In genomic region chr13:32997399-32997798, GRCh38 we compare ENCODE assay signal across 40 cellular contexts. TPM values are rescaled to one million over a fixed set of nuclear protein-coding genes. Genes with fewer than 3 reads are reported as not detected.
"Had no signal": no experiment of that assay in that cellular context is flagged by ENCODE, and none has a peak within 500 bp of the region (broad histone marks: within the 10 kb centered on the region; RNA-seq: fewer than 3 reads in every experiment).

No MANE protein-coding gene starts in this region.

- FAIRE-seq: astrocyte, bronchial epithelial cell had no signal

- H3K27me3 Mint-ChIP-seq: activated naive CD4-positive, alpha-beta T cell treated with anti-CD3 and anti-CD28 coated beads, Interleukin-2, amount 50 U/mL, for 24 hours; activated naive CD8-positive, alpha-beta T cell treated with anti-CD3 and anti-CD28 coated beads, Interleukin-2, amount 10 ng/mL, durations not matched to agents 7 days and 5 days; brain; central memory CD8-positive, alpha-beta T cell had no signal

- H3K27ac Mint-ChIP-seq: activated naive CD4-positive, alpha-beta T cell treated with anti-CD3 and anti-CD28 coated beads for 36 hours; activated naive CD4-positive, alpha-beta T cell treated with anti-CD3 and anti-CD28 coated beads, Interleukin-2, amount 10 ng/mL, durations not matched to agents 7 days and 5 days; activated naive CD4-positive, alpha-beta T cell treated with anti-CD3 and anti-CD28 coated beads, Interleukin-2, amount 50 U/mL, for 24 hours; activated naive CD4-positive, alpha-beta T cell treated with anti-CD3 and anti-CD28 coated beads, Interleukin-2, amount 50 U/mL, for 72 hours; activated naive CD8-positive, alpha-beta T cell; activated naive CD8-positive, alpha-beta T cell treated with anti-CD3 and anti-CD28 coated beads for 36 hours; activated naive CD8-positive, alpha-beta T cell treated with anti-CD3 and anti-CD28 coated beads, Interleukin-2, amount 10 ng/mL, durations not matched to agents 7 days and 5 days; activated naive CD8-positive, alpha-beta T cell treated with anti-CD3 and anti-CD28 coated beads, Interleukin-2, amount 50 U/mL, for 24 hours; activated T-cell treated with anti-CD3 and anti-CD28 coated beads, Interleukin-2, amount 50 U/mL, for 24 hours; activated T-cell treated with anti-CD3 and anti-CD28 coated beads, Interleukin-2, amount 50 U/mL, for 72 hours; activated T-helper 1 cell treated with anti-CD3 and anti-CD28 coated beads, Interleukin-12 subunit alpha, Interleukin-12 subunit beta, Interleukin-2, Interleukin-4 antibody, amounts not matched to agents 30 ng/mL and 10 ng/mL and 1 ng/mL, durations not matched to agents 14 hours and 24 hours and 36 hours; activated T-helper 17 cell treated with anti-CD3 and anti-CD28 coated beads, Interleukin-2, amount 50 U/mL, for 72 hours; activated T-helper 2 cell treated with anti-CD3 and anti-CD28 coated beads, Interferon-gamma antibody, Interleukin-2, Interleukin-4, amounts not matched to agents 10 μg/mL and 5 μg/mL and 100 μg/mL, durations not matched to agents 14 hours and 24 hours and 36 hours; brain had no signal

- H3K36me3 ChIP-seq: adrenal gland, ascending aorta, brain microvascular endothelial cell, breast epithelium, cardiac muscle cell had no signal

- H3K9me3 Mint-ChIP-seq: activated naive CD4-positive, alpha-beta T cell treated with anti-CD3 and anti-CD28 coated beads for 36 hours; activated naive CD4-positive, alpha-beta T cell treated with anti-CD3 and anti-CD28 coated beads, Interleukin-2, amount 10 ng/mL, durations not matched to agents 7 days and 5 days; activated naive CD4-positive, alpha-beta T cell treated with anti-CD3 and anti-CD28 coated beads, Interleukin-2, amount 50 U/mL, for 24 hours; activated naive CD4-positive, alpha-beta T cell treated with anti-CD3 and anti-CD28 coated beads, Interleukin-2, amount 50 U/mL, for 72 hours; activated naive CD8-positive, alpha-beta T cell treated with anti-CD3 and anti-CD28 coated beads for 36 hours; activated naive CD8-positive, alpha-beta T cell treated with anti-CD3 and anti-CD28 coated beads, Interleukin-2, amount 10 ng/mL, durations not matched to agents 7 days and 5 days; activated naive CD8-positive, alpha-beta T cell treated with anti-CD3 and anti-CD28 coated beads, Interleukin-2, amount 50 U/mL, for 24 hours; activated T-cell treated with anti-CD3 and anti-CD28 coated beads, Interleukin-2, amount 50 U/mL, for 24 hours; activated T-cell treated with anti-CD3 and anti-CD28 coated beads, Interleukin-2, amount 50 U/mL, for 4 hours; activated T-cell treated with anti-CD3 and anti-CD28 coated beads, Interleukin-2, amount 50 U/mL, for 72 hours; activated T-helper 1 cell treated with anti-CD3 and anti-CD28 coated beads, Interleukin-12 subunit alpha, Interleukin-12 subunit beta, Interleukin-2, Interleukin-4 antibody, amounts not matched to agents 30 ng/mL and 10 ng/mL and 1 ng/mL, durations not matched to agents 14 hours and 24 hours and 36 hours; activated T-helper 17 cell treated with anti-CD3 and anti-CD28 coated beads, Interleukin-2, amount 50 U/mL, for 72 hours; activated T-helper 2 cell treated with anti-CD3 and anti-CD28 coated beads, Interferon-gamma antibody, Interleukin-2, Interleukin-4, amounts not matched to agents 10 μg/mL and 5 μg/mL and 100 μg/mL, durations not matched to agents 14 hours and 24 hours and 36 hours; central memory CD8-positive, alpha-beta T cell had no signal

- H3K27ac ChIP-seq: adrenal gland, ascending aorta, body of pancreas, brain microvascular endothelial cell, breast epithelium, cardiac muscle cell had no signal

- H3K36me3 Mint-ChIP-seq: activated naive CD4-positive, alpha-beta T cell treated with anti-CD3 and anti-CD28 coated beads, Interleukin-2, amount 10 ng/mL, durations not matched to agents 7 days and 5 days; activated naive CD4-positive, alpha-beta T cell treated with anti-CD3 and anti-CD28 coated beads, Interleukin-2, amount 50 U/mL, for 24 hours; activated naive CD4-positive, alpha-beta T cell treated with anti-CD3 and anti-CD28 coated beads, Interleukin-2, amount 50 U/mL, for 72 hours; activated naive CD8-positive, alpha-beta T cell; activated naive CD8-positive, alpha-beta T cell treated with anti-CD3 and anti-CD28 coated beads for 36 hours; activated naive CD8-positive, alpha-beta T cell treated with anti-CD3 and anti-CD28 coated beads, Interleukin-2, amount 10 ng/mL, durations not matched to agents 7 days and 5 days; brain had no signal

- H3K4me1 ChIP-seq: adrenal gland, ascending aorta, body of pancreas, breast epithelium had no signal

- H3K4me3 ChIP-seq: adrenal gland, ascending aorta, body of pancreas, breast epithelium, cardiac muscle cell had no signal

- H3K4me3 Mint-ChIP-seq: activated naive CD4-positive, alpha-beta T cell treated with anti-CD3 and anti-CD28 coated beads for 36 hours; activated naive CD4-positive, alpha-beta T cell treated with anti-CD3 and anti-CD28 coated beads, Interleukin-2, amount 10 ng/mL, durations not matched to agents 7 days and 5 days; activated naive CD4-positive, alpha-beta T cell treated with anti-CD3 and anti-CD28 coated beads, Interleukin-2, amount 50 U/mL, for 24 hours; activated naive CD8-positive, alpha-beta T cell; activated naive CD8-positive, alpha-beta T cell treated with anti-CD3 and anti-CD28 coated beads for 36 hours; activated naive CD8-positive, alpha-beta T cell treated with anti-CD3 and anti-CD28 coated beads, Interleukin-2, amount 10 ng/mL, durations not matched to agents 7 days and 5 days; activated naive CD8-positive, alpha-beta T cell treated with anti-CD3 and anti-CD28 coated beads, Interleukin-2, amount 50 U/mL, for 24 hours; activated T-cell treated with anti-CD3 and anti-CD28 coated beads, Interleukin-2, amount 50 U/mL, for 24 hours; activated T-cell treated with anti-CD3 and anti-CD28 coated beads, Interleukin-2, amount 50 U/mL, for 4 hours; activated T-cell treated with anti-CD3 and anti-CD28 coated beads, Interleukin-2, amount 50 U/mL, for 72 hours; activated T-helper 1 cell treated with anti-CD3 and anti-CD28 coated beads, Interleukin-12 subunit alpha, Interleukin-12 subunit beta, Interleukin-2, Interleukin-4 antibody, amounts not matched to agents 30 ng/mL and 10 ng/mL and 1 ng/mL, durations not matched to agents 14 hours and 24 hours and 36 hours; activated T-helper 17 cell treated with anti-CD3 and anti-CD28 coated beads, Interleukin-2, amount 50 U/mL, for 72 hours; brain; central memory CD8-positive, alpha-beta T cell had no signal

- H3K4me1 Mint-ChIP-seq: activated naive CD4-positive, alpha-beta T cell treated with anti-CD3 and anti-CD28 coated beads, Interleukin-2, amount 10 ng/mL, durations not matched to agents 7 days and 5 days; activated naive CD4-positive, alpha-beta T cell treated with anti-CD3 and anti-CD28 coated beads, Interleukin-2, amount 50 U/mL, for 24 hours; activated naive CD8-positive, alpha-beta T cell treated with anti-CD3 and anti-CD28 coated beads for 36 hours; activated naive CD8-positive, alpha-beta T cell treated with anti-CD3 and anti-CD28 coated beads, Interleukin-2, amount 10 ng/mL, durations not matched to agents 7 days and 5 days; activated naive CD8-positive, alpha-beta T cell treated with anti-CD3 and anti-CD28 coated beads, Interleukin-2, amount 50 U/mL, for 24 hours; activated T-helper 17 cell treated with anti-CD3 and anti-CD28 coated beads, Interleukin-2, amount 50 U/mL, for 72 hours; brain; central memory CD8-positive, alpha-beta T cell had no signal

- ATAC-seq: activated naive CD8-positive, alpha-beta T cell treated with anti-CD3 and anti-CD28 coated beads, Interleukin-2, amount 50 U/mL, for 24 hours; activated T-cell treated with anti-CD3 and anti-CD28 coated beads, Interleukin-2, amount 50 U/mL, for 4 hours; activated T-helper 17 cell treated with anti-CD3 and anti-CD28 coated beads, Interleukin-2, amount 50 U/mL, for 72 hours; body of pancreas had no signal

- DNase-seq: activated effector memory CD4-positive, alpha-beta T cell treated with anti-CD3 and anti-CD28 coated beads, Interleukin-2, amount 50 U/mL, for 16 hours; activated effector memory CD4-positive, alpha-beta T cell treated with Interleukin-2 at 50 U/mL for 16 hours; activated gamma-delta T cell; activated gamma-delta T cell treated with Interleukin-2 at 50 U/mL for 16 hours; activated naive CD4-positive, alpha-beta T cell; activated naive CD4-positive, alpha-beta T cell treated with anti-CD3 and anti-CD28 coated beads for 36 hours; activated naive CD4-positive, alpha-beta T cell treated with anti-CD3 and anti-CD28 coated beads, Interleukin-2, amount 10 ng/mL, durations not matched to agents 7 days and 5 days; activated naive CD4-positive, alpha-beta T cell treated with anti-CD3 and anti-CD28 coated beads, Interleukin-2, amount 50 U/mL, for 16 hours; activated naive CD4-positive, alpha-beta T cell treated with Interleukin-2 at 50 U/mL for 16 hours; activated naive CD8-positive, alpha-beta T cell treated with anti-CD3 and anti-CD28 coated beads for 36 hours; activated naive CD8-positive, alpha-beta T cell treated with anti-CD3 and anti-CD28 coated beads, Interleukin-2, amount 10 ng/mL, durations not matched to agents 7 days and 5 days; activated naive CD8-positive, alpha-beta T cell treated with anti-CD3 and anti-CD28 coated beads, Interleukin-2, amount 50 U/mL, for 24 hours; activated T-cell treated with anti-CD3 and anti-CD28 coated beads, Interleukin-2, amount 50 U/mL, for 1 hour; activated T-cell treated with anti-CD3 and anti-CD28 coated beads, Interleukin-2, amount 50 U/mL, for 24 hours; activated T-cell treated with anti-CD3 and anti-CD28 coated beads, Interleukin-2, amount 50 U/mL, for 4 hours; activated T-cell treated with anti-CD3 and anti-CD28 coated beads, Interleukin-2, amount 50 U/mL, for 48 hours; activated T-cell treated with anti-CD3 and anti-CD28 coated beads, Interleukin-2, amount 50 U/mL, for 72 hours; adrenal gland; amniotic stem cell; amygdala; anterior cingulate cortex; aorta; body of pancreas; brain microvascular endothelial cell; caudate nucleus; central memory CD4-positive, alpha-beta T cell; cerebellar nuclear complex had no signal

- H3K9me3 ChIP-seq: adrenal gland, ascending aorta, body of pancreas, breast epithelium had no signal

- H3K27me3 ChIP-seq: adrenal gland, ascending aorta, body of pancreas, brain microvascular endothelial cell, breast epithelium, cardiac muscle cell had no signal

RNA-seq across cellular contexts. Expression of gene KL, which starts 18.8 kb away (rescaled TPM):
- total RNA-seq: bronchial epithelial cell, cardiac muscle cell had no signal
- polyA plus RNA-seq: cardiac muscle cell had no signal
